Comparison of ENCODE assay signal across 19 cellular contexts in the genomic region with DNA sequence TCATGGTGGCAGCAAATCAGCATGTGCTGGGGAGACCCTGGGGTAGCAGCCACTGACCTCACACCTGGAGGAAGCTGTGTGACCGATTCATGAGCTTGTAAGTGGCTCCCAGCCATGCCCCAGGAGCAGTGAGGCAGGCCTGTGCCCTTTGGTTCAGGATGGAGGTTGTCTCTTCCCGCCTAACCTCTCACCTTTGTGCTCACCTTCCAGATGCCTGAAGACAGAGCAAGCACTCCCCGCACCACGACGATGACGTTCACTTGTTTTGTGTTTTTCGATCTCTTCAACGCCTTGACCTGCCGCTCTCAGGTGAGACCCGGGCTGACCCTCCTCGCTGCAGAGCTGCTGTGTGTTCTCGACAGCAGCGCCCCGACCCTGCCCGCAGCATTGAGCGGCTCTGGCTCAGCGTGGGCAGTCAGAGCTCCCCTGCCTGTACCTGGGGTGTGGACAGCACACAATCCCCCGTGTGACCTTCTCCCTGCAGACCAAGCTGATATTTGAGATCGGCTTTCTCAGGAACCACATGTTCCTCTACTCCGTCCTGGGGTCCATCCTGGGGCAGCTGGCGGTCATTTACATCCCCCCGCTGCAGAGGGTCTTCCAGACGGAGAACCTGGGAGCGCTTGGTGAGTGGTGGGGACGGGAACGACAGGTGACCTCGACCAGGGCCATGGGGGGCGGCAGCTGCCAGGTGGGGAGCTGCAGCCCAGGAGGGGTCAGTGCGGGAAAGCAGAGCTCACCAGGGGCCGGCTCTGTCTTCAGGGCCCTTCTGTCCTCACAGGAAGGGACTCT. TPM values are rescaled to one million over a fixed set of nuclear protein-coding genes. Genes with fewer than 3 reads are reported as not detected.
A peak's percentile ranks its signal among the peaks of the same experiment; 100 is the strongest.
DNase-seq lines count a peak whose midpoint lies in the region; ATAC-seq, FAIRE-seq and TF ChIP-seq lines count a peak whose summit lies in the region.
"Had no signal": no experiment of that assay in that cellular context is flagged by ENCODE, and none has a peak within 500 bp of the region (broad histone marks: within the 10 kb centered on the region; RNA-seq: fewer than 3 reads in every experiment).

No MANE protein-coding gene starts in this region.

- H3K36me3 Mint-ChIP-seq in activated CD8-positive, alpha-beta memory T cell treated with anti-CD3 and anti-CD28 coated beads, Interleukin-2, amount 10 ng/mL, durations not matched to agents 7 days and 5 days, result peaks cover 40% of the 10 kb centered on the region
- H3K36me3 Mint-ChIP-seq in endothelial cell (ENCODE audit: low read depth, unreplicated experiment), result peaks cover 19% of the 10 kb centered on the region

- TF ChIP-seq CTCF in endothelial cell (IDR thresholded peaks at IDR 0.05; ENCODE audit: unreplicated experiment), result no peak

- peak; percentile 4 for FAIRE-seq in HTR-8/SVneo (lab: Jason Lieb, UNC)
- FAIRE-seq: GM12892 had no signal

- CTCF ChIA-PET in activated CD8-positive, alpha-beta memory T cell treated with anti-CD3 and anti-CD28 coated beads, Interleukin-2, amount 10 ng/mL, durations not matched to agents 7 days and 5 days (lab: Charles Lee), result no interaction called here

- no peak overlapping the region for H3K4me3 Mint-ChIP-seq in activated CD8-positive, alpha-beta memory T cell treated with anti-CD3 and anti-CD28 coated beads, Interleukin-2, amount 10 ng/mL, durations not matched to agents 7 days and 5 days
- peak overlapping the region; percentile 37 for H3K4me3 Mint-ChIP-seq in endothelial cell (ENCODE audit: unreplicated experiment)
- H3K4me3 Mint-ChIP-seq: activated T-helper 17 cell treated with anti-CD3 and anti-CD28 coated beads, Interleukin-2, amount 50 U/mL, for 72 hours; naive thymus-derived CD4-positive, alpha-beta T cell had no signal

- H3K27me3 Mint-ChIP-seq in activated CD8-positive, alpha-beta memory T cell treated with anti-CD3 and anti-CD28 coated beads, Interleukin-2, amount 10 ng/mL, durations not matched to agents 7 days and 5 days, result no peaks in the 10 kb centered on the region
- H3K27me3 Mint-ChIP-seq in endothelial cell (ENCODE audit: unreplicated experiment), result peaks cover 10% of the 10 kb centered on the region
- H3K27me3 Mint-ChIP-seq: activated T-helper 17 cell treated with anti-CD3 and anti-CD28 coated beads, Interleukin-2, amount 50 U/mL, for 72 hours; naive thymus-derived CD4-positive, alpha-beta T cell had no signal

- DNase-seq in activated CD8-positive, alpha-beta memory T cell treated with anti-CD3 and anti-CD28 coated beads, Interleukin-2, amount 50 U/mL, for 48 hours, result peak; percentile 42
- DNase-seq in activated CD8-positive, alpha-beta memory T cell treated with anti-CD3 and anti-CD28 coated beads, Interleukin-2, amount 10 ng/mL, durations not matched to agents 7 days and 5 days, result no peak
- DNase-seq in HTR-8/SVneo (ENCODE audit: insufficient read length, low spot score), result no peak
- DNase-seq in endothelial cell (ENCODE audit: low spot score), result no peak
- DNase-seq in posterior vena cava (ENCODE audit: low spot score), result peak; percentile 76
- no peak for DNase-seq in HUDEP-2 (lab: John Stamatoyannopoulos, UW; ENCODE audit: unreplicated experiment in 76 of 76)
- no peak for DNase-seq in H4 (ENCODE audit: low spot score)
- DNase-seq in T1000 (lab: John Stamatoyannopoulos, UW), result no peak
- DNase-seq: body of pancreas; glutamatergic neuron; mesendoderm; MM.1S; naive thymus-derived CD4-positive, alpha-beta T cell; NCI-H1417 treated with DMSO at 0.1 percent for 48 hours; NCI-H510A treated with DMSO at 0.1 percent for 48 hours had no signal

- intact Hi-C loops in posterior vena cava (cut with DNase I), result no loop called here

- peaks cover 6% of the 10 kb centered on the region for H3K4me1 Mint-ChIP-seq in activated CD8-positive, alpha-beta memory T cell treated with anti-CD3 and anti-CD28 coated beads, Interleukin-2, amount 10 ng/mL, durations not matched to agents 7 days and 5 days
- H3K4me1 Mint-ChIP-seq in endothelial cell (ENCODE audit: unreplicated experiment), result peaks cover 7% of the 10 kb centered on the region
- H3K4me1 Mint-ChIP-seq: activated T-helper 17 cell treated with anti-CD3 and anti-CD28 coated beads, Interleukin-2, amount 50 U/mL, for 72 hours had no signal

- no peak overlapping the region for H3K27ac Mint-ChIP-seq in activated CD8-positive, alpha-beta memory T cell treated with anti-CD3 and anti-CD28 coated beads, Interleukin-2, amount 10 ng/mL, durations not matched to agents 7 days and 5 days
- H3K27ac Mint-ChIP-seq in endothelial cell (ENCODE audit: unreplicated experiment), result peak overlapping the region; percentile 77
- H3K27ac Mint-ChIP-seq: activated T-helper 17 cell treated with anti-CD3 and anti-CD28 coated beads, Interleukin-2, amount 50 U/mL, for 72 hours had no signal

- H3K9me3 Mint-ChIP-seq in activated CD8-positive, alpha-beta memory T cell treated with anti-CD3 and anti-CD28 coated beads, Interleukin-2, amount 10 ng/mL, durations not matched to agents 7 days and 5 days (ENCODE audit: low read depth), result peaks cover 5% of the 10 kb centered on the region
- no peaks in the 10 kb centered on the region for H3K9me3 Mint-ChIP-seq in endothelial cell (ENCODE audit: unreplicated experiment)
- H3K9me3 Mint-ChIP-seq: activated T-helper 17 cell treated with anti-CD3 and anti-CD28 coated beads, Interleukin-2, amount 50 U/mL, for 72 hours had no signal

- no peak for ATAC-seq in activated CD8-positive, alpha-beta memory T cell treated with anti-CD3 and anti-CD28 coated beads, Interleukin-2, amount 10 ng/mL, durations not matched to agents 7 days and 5 days
- ATAC-seq: activated CD4-positive, CD25-positive, alpha-beta regulatory T cell treated with anti-CD3 and anti-CD28 coated beads, Interleukin-2, amount 50 U/mL, for 24 hours; naive thymus-derived CD4-positive, alpha-beta T cell; SK-N-SH treated with all-trans-retinoic acid at 6 μM for 48 hours had no signal

RNA-seq across cellular contexts. Expression of a gene that starts 42.8 kb away (rescaled TPM):
- 10 to 100 TPM; 37.9 to 73.9 TPM for total RNA-seq in activated CD8-positive, alpha-beta memory T cell treated with anti-CD3 and anti-CD28 coated beads, Interleukin-2, amount 10 ng/mL, durations not matched to agents 7 days and 5 days
- total RNA-seq in endothelial cell (ENCODE audit: unreplicated experiment) (34.2 TPM), posterior vena cava (10 to 100 TPM; 14.0 to 16.7 TPM)
- 5.3 and 5.5 TPM in 2 replicates for total RNA-seq in H4 (2014; rRNA removed; shearing (Covaris generic))

Comparison
In these comparisons a context has a peak if more than half of its experiments do, and no peak if none do; other contexts are left out.
1. DNase-seq: peak in activated CD8-positive, alpha-beta memory T cell treated with anti-CD3 and anti-CD28 coated beads, Interleukin-2, amount 50 U/mL, for 48 hours (single experiment) and posterior vena cava (single experiment); none in activated CD8-positive, alpha-beta memory T cell treated with anti-CD3 and anti-CD28 coated beads, Interleukin-2, amount 10 ng/mL, durations not matched to agents 7 days and 5 days (single experiment), HTR-8/SVneo (single experiment), endothelial cell (single experiment), HUDEP-2 (0 of 76), H4 (single experiment) and T1000 (single experiment).